ENCODE assay signal across 2 cellular contexts in genomic region chrX:107167163-107167921, GRCh38.
TF ChIP-seq lines count a peak whose summit lies in the region.

No MANE protein-coding gene starts in this region.

TF ChIP-seq in A549, 52 proteins besides CTCF, POLR2A, EP300 and RAD21:
- TF ChIP-seq ELK1 (IDR thresholded peaks at IDR 0.05; ENCODE audit: low read depth, low read length) (no peak), BCL3 (IDR thresholded peaks at IDR 0.05) (no peak), ZC3H11A (IDR thresholded peaks at IDR 0.05) (no peak), HOXA7 (CRISPR knock-in tag; IDR thresholded peaks at IDR 0.05) (no peak), REST (IDR thresholded peaks at IDR 0.05) (no peak), KDM5A (IDR thresholded peaks at IDR 0.05) (no peak), NFE2L2 (conservative IDR thresholded peaks at IDR 0.05; ENCODE audit: low read length) (no peak), CEBPB (IDR thresholded peaks at IDR 0.05) (no peak), E2F6 (IDR thresholded peaks at IDR 0.05; ENCODE audit: borderline replicate concordance, low read depth) (no peak), HMGXB4 (CRISPR knock-in tag; IDR thresholded peaks at IDR 0.05; ENCODE audit: borderline replicate concordance) (no peak)

TF ChIP-seq in K562, 482 proteins besides CTCF, POLR2A, EP300 and RAD21:
- TF ChIP-seq MAFG (tag; conservative IDR thresholded peaks at IDR 0.05) (peak; percentile 47), CEBPB (tag; IDR thresholded peaks at IDR 0.05) (peak; percentile 87), ZNF384 (IDR thresholded peaks at IDR 0.05; ENCODE audit: low read depth, low read length) (no peak), CEBPG (CRISPR knock-in tag; IDR thresholded peaks at IDR 0.05) (no peak), CEBPG (tag; conservative IDR thresholded peaks at IDR 0.05 in 1 of 2, IDR thresholded peaks at IDR 0.05 in 1 of 2) (peak; percentile 40 to 53; a peak in 3 of 4 replicates), ZNF511 (CRISPR knock-in tag; IDR thresholded peaks at IDR 0.05) (no peak)
